Comparison of ENCODE assay signal across 1 cellular context in genomic region chr17:48175692-48176450, GRCh38.
TF ChIP-seq lines count a peak whose summit lies in the region.

No MANE protein-coding gene starts in this region.

TF ChIP-seq in GM23338, 12 proteins besides CTCF, POLR2A, EP300 and RAD21 (continued from another document):
- TF ChIP-seq, protein P1, sequence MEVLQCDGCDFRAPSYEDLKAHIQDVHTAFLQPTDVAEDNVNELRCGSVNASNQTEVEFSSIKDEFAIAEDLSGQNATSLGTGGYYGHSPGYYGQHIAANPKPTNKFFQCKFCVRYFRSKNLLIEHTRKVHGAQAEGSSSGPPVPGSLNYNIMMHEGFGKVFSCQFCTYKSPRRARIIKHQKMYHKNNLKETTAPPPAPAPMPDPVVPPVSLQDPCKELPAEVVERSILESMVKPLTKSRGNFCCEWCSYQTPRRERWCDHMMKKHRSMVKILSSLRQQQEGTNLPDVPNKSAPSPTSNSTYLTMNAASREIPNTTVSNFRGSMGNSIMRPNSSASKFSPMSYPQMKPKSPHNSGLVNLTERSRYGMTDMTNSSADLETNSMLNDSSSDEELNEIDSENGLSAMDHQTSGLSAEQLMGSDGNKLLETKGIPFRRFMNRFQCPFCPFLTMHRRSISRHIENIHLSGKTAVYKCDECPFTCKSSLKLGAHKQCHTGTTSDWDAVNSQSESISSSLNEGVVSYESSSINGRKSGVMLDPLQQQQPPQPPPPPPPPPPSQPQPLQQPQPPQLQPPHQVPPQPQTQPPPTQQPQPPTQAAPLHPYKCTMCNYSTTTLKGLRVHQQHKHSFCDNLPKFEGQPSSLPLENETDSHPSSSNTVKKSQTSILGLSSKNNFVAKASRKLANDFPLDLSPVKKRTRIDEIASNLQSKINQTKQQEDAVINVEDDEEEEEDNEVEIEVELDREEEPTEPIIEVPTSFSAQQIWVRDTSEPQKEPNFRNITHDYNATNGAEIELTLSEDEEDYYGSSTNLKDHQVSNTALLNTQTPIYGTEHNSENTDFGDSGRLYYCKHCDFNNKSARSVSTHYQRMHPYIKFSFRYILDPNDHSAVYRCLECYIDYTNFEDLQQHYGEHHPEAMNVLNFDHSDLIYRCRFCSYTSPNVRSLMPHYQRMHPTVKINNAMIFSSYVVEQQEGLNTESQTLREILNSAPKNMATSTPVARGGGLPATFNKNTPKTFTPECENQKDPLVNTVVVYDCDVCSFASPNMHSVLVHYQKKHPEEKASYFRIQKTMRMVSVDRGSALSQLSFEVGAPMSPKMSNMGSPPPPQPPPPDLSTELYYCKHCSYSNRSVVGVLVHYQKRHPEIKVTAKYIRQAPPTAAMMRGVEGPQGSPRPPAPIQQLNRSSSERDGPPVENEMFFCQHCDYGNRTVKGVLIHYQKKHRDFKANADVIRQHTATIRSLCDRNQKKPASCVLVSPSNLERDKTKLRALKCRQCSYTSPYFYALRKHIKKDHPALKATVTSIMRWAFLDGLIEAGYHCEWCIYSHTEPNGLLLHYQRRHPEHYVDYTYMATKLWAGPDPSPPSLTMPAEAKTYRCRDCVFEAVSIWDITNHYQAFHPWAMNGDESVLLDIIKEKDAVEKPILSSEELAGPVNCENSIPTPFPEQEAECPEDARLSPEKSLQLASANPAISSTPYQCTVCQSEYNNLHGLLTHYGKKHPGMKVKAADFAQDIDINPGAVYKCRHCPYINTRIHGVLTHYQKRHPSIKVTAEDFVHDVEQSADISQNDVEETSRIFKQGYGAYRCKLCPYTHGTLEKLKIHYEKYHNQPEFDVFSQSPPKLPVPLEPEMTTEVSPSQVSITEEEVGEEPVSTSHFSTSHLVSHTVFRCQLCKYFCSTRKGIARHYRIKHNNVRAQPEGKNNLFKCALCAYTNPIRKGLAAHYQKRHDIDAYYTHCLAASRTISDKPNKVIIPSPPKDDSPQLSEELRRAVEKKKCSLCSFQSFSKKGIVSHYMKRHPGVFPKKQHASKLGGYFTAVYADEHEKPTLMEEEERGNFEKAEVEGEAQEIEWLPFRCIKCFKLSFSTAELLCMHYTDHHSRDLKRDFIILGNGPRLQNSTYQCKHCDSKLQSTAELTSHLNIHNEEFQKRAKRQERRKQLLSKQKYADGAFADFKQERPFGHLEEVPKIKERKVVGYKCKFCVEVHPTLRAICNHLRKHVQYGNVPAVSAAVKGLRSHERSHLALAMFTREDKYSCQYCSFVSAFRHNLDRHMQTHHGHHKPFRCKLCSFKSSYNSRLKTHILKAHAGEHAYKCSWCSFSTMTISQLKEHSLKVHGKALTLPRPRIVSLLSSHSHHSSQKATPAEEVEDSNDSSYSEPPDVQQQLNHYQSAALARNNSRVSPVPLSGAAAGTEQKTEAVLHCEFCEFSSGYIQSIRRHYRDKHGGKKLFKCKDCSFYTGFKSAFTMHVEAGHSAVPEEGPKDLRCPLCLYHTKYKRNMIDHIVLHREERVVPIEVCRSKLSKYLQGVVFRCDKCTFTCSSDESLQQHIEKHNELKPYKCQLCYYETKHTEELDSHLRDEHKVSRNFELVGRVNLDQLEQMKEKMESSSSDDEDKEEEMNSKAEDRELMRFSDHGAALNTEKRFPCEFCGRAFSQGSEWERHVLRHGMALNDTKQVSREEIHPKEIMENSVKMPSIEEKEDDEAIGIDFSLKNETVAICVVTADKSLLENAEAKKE (CRISPR knock-in tag; IDR thresholded peaks at IDR 0.05): no peak
- TF ChIP-seq JUNB (IDR thresholded peaks at IDR 0.05; ENCODE audit: unreplicated experiment) (no peak), POLR2AphosphoS5 (IDR thresholded peaks at IDR 0.05; ENCODE audit: low read depth) (no peak), EZH2 (IDR thresholded peaks at IDR 0.05; ENCODE audit: low read depth, unreplicated experiment) (no peak), ZNF114 (CRISPR knock-in tag; IDR thresholded peaks at IDR 0.05) (no peak), CREB1 (CRISPR knock-in tag; IDR thresholded peaks at IDR 0.05; ENCODE audit: low read depth) (no peak)
- TF ChIP-seq, protein P2, sequence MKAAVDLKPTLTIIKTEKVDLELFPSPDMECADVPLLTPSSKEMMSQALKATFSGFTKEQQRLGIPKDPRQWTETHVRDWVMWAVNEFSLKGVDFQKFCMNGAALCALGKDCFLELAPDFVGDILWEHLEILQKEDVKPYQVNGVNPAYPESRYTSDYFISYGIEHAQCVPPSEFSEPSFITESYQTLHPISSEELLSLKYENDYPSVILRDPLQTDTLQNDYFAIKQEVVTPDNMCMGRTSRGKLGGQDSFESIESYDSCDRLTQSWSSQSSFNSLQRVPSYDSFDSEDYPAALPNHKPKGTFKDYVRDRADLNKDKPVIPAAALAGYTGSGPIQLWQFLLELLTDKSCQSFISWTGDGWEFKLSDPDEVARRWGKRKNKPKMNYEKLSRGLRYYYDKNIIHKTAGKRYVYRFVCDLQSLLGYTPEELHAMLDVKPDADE (IDR thresholded peaks at IDR 0.05): no peak
